Comparison of ENCODE assay signal across 1 cellular context in genomic region chr17:78144736-78145641, GRCh38.
TF ChIP-seq lines count a peak whose summit lies in the region.

No MANE protein-coding gene starts in this region.

TF ChIP-seq in HepG2, 621 proteins besides CTCF, POLR2A, EP300 and RAD21 (continued from another document and continues in another):
- TF ChIP-seq ZBTB10 (CRISPR knock-in tag; IDR thresholded peaks at IDR 0.05; ENCODE audit: borderline replicate concordance) = 0 out of 2 replicates have a peak, but pooled peaks have one; percentile 57
- peak; percentile 31; the same call in 1 of the 2 replicates for TF ChIP-seq GFI1 (CRISPR knock-in tag; IDR thresholded peaks at IDR 0.05; ENCODE audit: borderline replicate concordance)
- no peak for TF ChIP-seq GTF2F1 (IDR thresholded peaks at IDR 0.05; ENCODE audit: low read length)
- peak; percentile 76; the same call in 1 of the 2 replicates for TF ChIP-seq MAZ (IDR thresholded peaks at IDR 0.05; ENCODE audit: borderline replicate concordance, low read depth, low read length)
- TF ChIP-seq MAZ (CRISPR knock-in tag; IDR thresholded peaks at IDR 0.05; ENCODE audit: low read depth) = peak; percentile 90
- peak; percentile 78; the same call in 1 of the 2 replicates for TF ChIP-seq ZNF710 (CRISPR knock-in tag; IDR thresholded peaks at IDR 0.05; ENCODE audit: borderline replicate concordance)
- 0 out of 2 replicates have a peak, but pooled peaks have one; percentile 38 for TF ChIP-seq ZNF850 (CRISPR knock-in tag; conservative IDR thresholded peaks at IDR 0.05)
- TF ChIP-seq MIER2 (CRISPR knock-in tag; IDR thresholded peaks at IDR 0.05) = 0 out of 2 replicates have a peak, but pooled peaks have one; percentile 23
- 0 out of 2 replicates have a peak, but pooled peaks have one; percentile 40 for TF ChIP-seq ZBTB49 (CRISPR knock-in tag; IDR thresholded peaks at IDR 0.05; ENCODE audit: borderline replicate concordance)
- peak; percentile 16; the same call in 1 of the 2 replicates for TF ChIP-seq FOXJ3 (CRISPR knock-in tag; IDR thresholded peaks at IDR 0.05; ENCODE audit: borderline replicate concordance)
- TF ChIP-seq MTF2 (CRISPR knock-in tag; IDR thresholded peaks at IDR 0.05; ENCODE audit: borderline replicate concordance) = peak; percentile 51; the same call in 1 of the 2 replicates
- TF ChIP-seq BRCA1 (CRISPR knock-in tag; IDR thresholded peaks at IDR 0.05) = peak; percentile 63; the same call in 1 of the 2 replicates
- TF ChIP-seq KDM2A (CRISPR knock-in tag; IDR thresholded peaks at IDR 0.05; ENCODE audit: borderline replicate concordance, low read depth) = peak; percentile 1; the same call in 1 of the 2 replicates
- TF ChIP-seq ZNF83 (CRISPR knock-in tag; IDR thresholded peaks at IDR 0.05; ENCODE audit: borderline replicate concordance) = peak; percentile 59; the same call in 1 of the 2 replicates
- peak; percentile 71; the same call in 1 of the 2 replicates for TF ChIP-seq ZNF274 (CRISPR knock-in tag; IDR thresholded peaks at IDR 0.05)
- 0 out of 2 replicates have a peak, but pooled peaks have one; percentile 68 for TF ChIP-seq ZNF879 (CRISPR knock-in tag; IDR thresholded peaks at IDR 0.05)
- peak; percentile 87 for TF ChIP-seq EED (CRISPR knock-in tag; IDR thresholded peaks at IDR 0.05)
- TF ChIP-seq HNF4G (IDR thresholded peaks at IDR 0.05; ENCODE audit: borderline replicate concordance, low read depth, low read length) = no peak
- peak; percentile 77; the same call in 1 of the 2 replicates for TF ChIP-seq HNF4G (CRISPR knock-in tag; IDR thresholded peaks at IDR 0.05; ENCODE audit: borderline replicate concordance, low read depth)
- TF ChIP-seq ZBTB7A (CRISPR knock-in tag; IDR thresholded peaks at IDR 0.05) = peak; percentile 80; the same call in 1 of the 2 replicates
- peak; percentile 83; the same call in 1 of the 2 replicates for TF ChIP-seq SMAD9 (CRISPR knock-in tag; IDR thresholded peaks at IDR 0.05)
- TF ChIP-seq ZNF24 (IDR thresholded peaks at IDR 0.05) = no peak
- TF ChIP-seq ZNF484 (CRISPR knock-in tag; IDR thresholded peaks at IDR 0.05; ENCODE audit: borderline replicate concordance, low read depth) = no peak
- peak; percentile 70 for TF ChIP-seq MLX (CRISPR knock-in tag; IDR thresholded peaks at IDR 0.05)
- no peak for TF ChIP-seq NFE2L1 (CRISPR knock-in tag; IDR thresholded peaks at IDR 0.05; ENCODE audit: borderline replicate concordance)
- TF ChIP-seq KDM5B (CRISPR knock-in tag; IDR thresholded peaks at IDR 0.05; ENCODE audit: borderline replicate concordance) = peak; percentile 87
- TF ChIP-seq NR2F6 (IDR thresholded peaks at IDR 0.05) = no peak
- TF ChIP-seq NR2F6 (CRISPR knock-in tag; IDR thresholded peaks at IDR 0.05) = peak; percentile 75
- TF ChIP-seq ZNF232 (CRISPR knock-in tag; IDR thresholded peaks at IDR 0.05; ENCODE audit: borderline replicate concordance) = peak; percentile 95
- TF ChIP-seq PHF21A (CRISPR knock-in tag; IDR thresholded peaks at IDR 0.05) = peak; percentile 63
- TF ChIP-seq BCL6 (CRISPR knock-in tag; IDR thresholded peaks at IDR 0.05) = peak; percentile 59; the same call in 1 of the 2 replicates
- TF ChIP-seq ZNF564 (CRISPR knock-in tag; IDR thresholded peaks at IDR 0.05) = peak; percentile 77; the same call in 1 of the 2 replicates
- no peak for TF ChIP-seq ZNF224 (CRISPR knock-in tag; IDR thresholded peaks at IDR 0.05)
- peak; percentile 61; the same call in 1 of the 2 replicates for TF ChIP-seq ZNF615 (CRISPR knock-in tag; IDR thresholded peaks at IDR 0.05; ENCODE audit: borderline replicate concordance)
- TF ChIP-seq KDM3A (CRISPR knock-in tag; IDR thresholded peaks at IDR 0.05; ENCODE audit: low read depth) = peak; percentile 75; the same call in 1 of the 2 replicates
- TF ChIP-seq ZNF770 (CRISPR knock-in tag; IDR thresholded peaks at IDR 0.05) = peak; percentile 81
- TF ChIP-seq MXD3 (CRISPR knock-in tag; IDR thresholded peaks at IDR 0.05) = peak; percentile 43; the same call in 1 of the 2 replicates
- TF ChIP-seq MAX (IDR thresholded peaks at IDR 0.05) = peak; percentile 86
- TF ChIP-seq CERS6 (CRISPR knock-in tag; IDR thresholded peaks at IDR 0.05) = peak; percentile 51; the same call in 1 of the 2 replicates
- peak; percentile 72; the same call in 1 of the 2 replicates for TF ChIP-seq ZBTB25 (CRISPR knock-in tag; IDR thresholded peaks at IDR 0.05)
- 0 out of 2 replicates have a peak, but pooled peaks have one; percentile 70 for TF ChIP-seq ZBTB43 (CRISPR knock-in tag; conservative IDR thresholded peaks at IDR 0.05)
- peak; percentile 50 for TF ChIP-seq ARID4A (CRISPR knock-in tag; IDR thresholded peaks at IDR 0.05; ENCODE audit: borderline replicate concordance)
